Comparison of ENCODE assay signal across 15 cellular contexts in genomic region chr7:158111556-158111880, GRCh38.
A peak's percentile ranks its signal among the peaks of the same experiment; 100 is the strongest.
DNase-seq lines count a peak whose midpoint lies in the region; FAIRE-seq and TF ChIP-seq lines count a peak whose summit lies in the region.
"Had no signal": no experiment of that assay in that cellular context is flagged by ENCODE, and none has a peak within 500 bp of the region (broad histone marks: within the 10 kb centered on the region; RNA-seq: fewer than 3 reads in every experiment).

No MANE protein-coding gene starts in this region.

- TF ChIP-seq EP300 in stomach (IDR thresholded peaks at IDR 0.05), result no peak

- no peaks in the 10 kb centered on the region for H3K27me3 Mint-ChIP-seq in neural crest cell (ENCODE audit: low read depth)

- DNase-seq in NCI-H2171 treated with DMSO at 0.1 percent for 48 hours (lab: John Stamatoyannopoulos, UW), result peak; percentile 13
- DNase-seq in NCI-H2171 (lab: John Stamatoyannopoulos, UW), result no peak
- DNase-seq in bronchial epithelial cell (ENCODE audit: low read depth), result peak; percentile 6
- DNase-seq in neural crest cell (ENCODE audit: low read depth, low spot score), result no peak
- DNase-seq in stomach, result peak; percentile 15
- DNase-seq in GM12892 (ENCODE audit: insufficient read length), result no peak
- DNase-seq in spleen, result no peak
- DNase-seq in NCI-H2029 treated with DMSO at 0.1 percent for 48 hours (lab: John Stamatoyannopoulos, UW), result no peak
- DNase-seq: Caco-2, GF-D8, GM23248 had no signal

- TF ChIP-seq CTCF in bronchial epithelial cell (IDR thresholded peaks at IDR 0.05; ENCODE audit: insufficient read depth, low read length, severe bottlenecking) (no peak), neural crest cell (conservative IDR thresholded peaks at IDR 0.05) (no peak), stomach (IDR thresholded peaks at IDR 0.05) (no peak), spleen (IDR thresholded peaks at IDR 0.05 in 8 of 11, conservative IDR thresholded peaks at IDR 0.05 in 3 of 11) (no peak)

- H3K9me3 ChIP-seq in stomach (peaks cover 0 to 17% (median 7%) of the 10 kb centered on the region in 4 donors), spleen (peaks cover 4 to 78% (median 38%) of the 10 kb centered on the region in 8 donors)

- H3K27ac ChIP-seq in stomach, result no peak overlapping the region
- no peak overlapping the region for H3K27ac ChIP-seq in spleen
- H3K27ac ChIP-seq: 22Rv1, GM23248 had no signal

- no peak overlapping the region for H3K4me3 Mint-ChIP-seq in neural crest cell
- H3K4me3 Mint-ChIP-seq: CD14-positive monocyte; CD8-positive, alpha-beta T cell had no signal

- H3K4me1 ChIP-seq in stomach (no peaks in the 10 kb centered on the region), spleen (no peaks in the 10 kb centered on the region)
- H3K4me1 ChIP-seq: Caco-2 had no signal

- no peaks in the 10 kb centered on the region for H3K4me1 Mint-ChIP-seq in neural crest cell
- H3K4me1 Mint-ChIP-seq: CD14-positive monocyte had no signal

- TF ChIP-seq POLR2A in stomach (IDR thresholded peaks at IDR 0.05) (no peak), GM12892 (IDR thresholded peaks at IDR 0.05; ENCODE audit: low read depth, low read length) (no peak), spleen (IDR thresholded peaks at IDR 0.05) (no peak)

- H3K36me3 ChIP-seq in bronchial epithelial cell (ENCODE audit: control insufficient read depth, insufficient read depth, low read length) (no peaks in the 10 kb centered on the region), stomach (peaks cover 0 to 9% (median 7%) of the 10 kb centered on the region in 4 donors), spleen (no peaks in the 10 kb centered on the region)

- H3K4me3 ChIP-seq in bronchial epithelial cell (ENCODE audit: low read depth, low read length) (no peak overlapping the region), stomach (no peak overlapping the region), spleen (no peak overlapping the region)
- H3K4me3 ChIP-seq: GM23248 had no signal

- 61 to 80% (median 76%) methylated on average over 4 of the region's 4 CpGs for WGBS in stomach, 5 donors
- 57 to 70% (median 65%) methylated on average over 4 of the region's 4 CpGs for WGBS in spleen, 5 donors

- H3K9me3 Mint-ChIP-seq in neural crest cell, result no peaks in the 10 kb centered on the region

- peak overlapping the region; percentile 69 for H3K27ac Mint-ChIP-seq in neural crest cell (ENCODE audit: unreplicated experiment)
- H3K27ac Mint-ChIP-seq: CD14-positive monocyte; CD8-positive, alpha-beta T cell had no signal

- H3K36me3 Mint-ChIP-seq in neural crest cell (ENCODE audit: low read depth), result peaks cover 22% of the 10 kb centered on the region
- H3K36me3 Mint-ChIP-seq: CD14-positive monocyte; CD8-positive, alpha-beta T cell had no signal

- no peaks in the 10 kb centered on the region for H3K27me3 ChIP-seq in bronchial epithelial cell (ENCODE audit: control insufficient read depth, insufficient read depth, low read length)
- H3K27me3 ChIP-seq in stomach, result no peaks in the 10 kb centered on the region
- peaks cover 0 to 9% (median 0%) of the 10 kb centered on the region in 7 donors for H3K27me3 ChIP-seq in spleen (replicated peaks in 1 of 7)

- intact Hi-C loops in stomach (cut with DNase I; ENCODE audit: low total_unique reads) (no loop called here), spleen (cut with DNase I; ENCODE audit: low total_unique reads) (no loop called here)

- FAIRE-seq in bronchial epithelial cell (lab: Jason Lieb, UNC), result no peak
- FAIRE-seq in GM12892 (lab: Jason Lieb, UNC), result no peak
- FAIRE-seq: H54 had no signal

Comparison
In these comparisons a context has a peak if more than half of its experiments do, and no peak if none do; other contexts are left out.
1. DNase-seq: peak in NCI-H2171 treated with DMSO at 0.1 percent for 48 hours (single experiment), bronchial epithelial cell (single experiment) and stomach (single experiment); none in NCI-H2171 (single experiment), neural crest cell (single experiment), GM12892 (single experiment), spleen (single experiment) and NCI-H2029 treated with DMSO at 0.1 percent for 48 hours (single experiment).